8 cellular contexts compared by ENCODE assay signal in the genomic region with DNA sequence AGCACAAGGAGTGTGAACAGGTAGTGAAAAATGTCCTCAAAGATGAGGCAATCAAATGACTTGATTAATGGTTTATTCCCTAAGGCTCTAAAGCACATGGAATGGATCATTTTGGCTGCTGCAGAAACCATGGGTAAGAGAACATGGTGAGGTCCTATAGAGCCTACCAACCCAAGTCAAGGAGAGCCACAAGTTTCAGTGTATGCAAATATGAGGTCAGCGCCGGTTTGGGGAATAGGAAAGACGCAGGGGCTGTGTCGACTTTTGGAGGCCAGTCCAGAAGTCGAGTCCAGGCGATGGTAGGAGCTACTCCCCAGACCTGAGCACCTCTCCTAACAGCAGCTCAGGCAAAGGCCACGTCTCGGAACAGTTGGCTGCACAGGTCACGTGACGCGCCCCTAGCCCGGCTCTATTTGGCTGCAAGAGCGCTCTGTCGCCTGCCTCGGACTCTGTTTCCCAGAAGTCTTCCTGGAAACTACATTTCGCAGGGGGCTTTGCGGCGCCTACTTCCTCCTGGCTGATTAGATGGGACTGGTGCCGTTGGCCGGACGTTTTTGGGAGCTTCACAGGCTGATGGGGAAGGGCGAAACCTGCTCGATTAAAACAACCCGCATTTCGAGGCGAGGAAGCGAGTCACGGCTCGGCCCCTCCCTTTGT.
DNase-seq lines count a peak whose midpoint lies in the region; ATAC-seq and TF ChIP-seq lines count a peak whose summit lies in the region.

No MANE protein-coding gene starts in this region.

- H3K9ac ChIP-seq in PC-3 (ENCODE audit: low read length) (peak overlapping the region; percentile 39), fibroblast of lung (ENCODE audit: insufficient read depth, low read length) (peak overlapping the region; percentile 48)

- peak overlapping the region; percentile 81 for H3K27ac ChIP-seq in CD4-positive, CD25-positive, alpha-beta regulatory T cell (ENCODE audit: insufficient read depth, low read length, poor library complexity, severe bottlenecking)
- H3K27ac ChIP-seq in PC-3 (ENCODE audit: low read length) (no peak overlapping the region), fibroblast of lung (ENCODE audit: insufficient read depth, low read length) (peak overlapping the region; percentile 46)

- peaks cover 4% of the 10 kb centered on the region for H3K4me1 ChIP-seq in CD4-positive, CD25-positive, alpha-beta regulatory T cell (ENCODE audit: control insufficient read depth, insufficient read depth, low read length, poor library complexity, severe bottlenecking)
- peaks cover 3% of the 10 kb centered on the region; the same call in 1 of the 2 replicates for H3K4me1 ChIP-seq in PC-3 (ENCODE audit: insufficient read depth, low read length)
- no peaks in the 10 kb centered on the region for H3K4me1 ChIP-seq in fibroblast of lung (ENCODE audit: control insufficient read depth, extremely low read depth, insufficient read depth, low read length)

- H3K79me2 ChIP-seq in PC-3 (ENCODE audit: low read length) (no peaks in the 10 kb centered on the region), fibroblast of lung (ENCODE audit: control insufficient read depth, insufficient read depth, low read length) (no peaks in the 10 kb centered on the region)

- peaks cover 19% of the 10 kb centered on the region for H3K27me3 Mint-ChIP-seq in CD4-positive, CD25-positive, alpha-beta regulatory T cell
- peaks cover 3% of the 10 kb centered on the region for H3K27me3 Mint-ChIP-seq in activated T-helper 1 cell treated with anti-CD3 and anti-CD28 coated beads, Interleukin-12 subunit alpha, Interleukin-12 subunit beta, Interleukin-2, Interleukin-4 antibody, amounts not matched to agents 30 ng/mL and 10 ng/mL and 1 ng/mL, durations not matched to agents 14 hours and 24 hours and 36 hours (ENCODE audit: insufficient read depth)
- H3K27me3 Mint-ChIP-seq in naive B cell: peaks cover 3 to 13% (median 8%) of the 10 kb centered on the region in 3 donors

- intact Hi-C loops in PC-3 (cut with micrococcal nuclease): loop anchor here (1.0 kb wide), 1 partner anchor 75 kb away; no protein-coding TSS in a partner anchor
- intact Hi-C loops in activated T-helper 1 cell treated with anti-CD3 and anti-CD28 coated beads, Interleukin-12 subunit alpha, Interleukin-12 subunit beta, Interleukin-2, Interleukin-4 antibody, amounts not matched to agents 30 ng/mL and 10 ng/mL and 1 ng/mL, durations not matched to agents 14 hours and 24 hours and 36 hours (cut with micrococcal nuclease): loop anchor here (1.0 to 5.0 kb wide), 5 partner anchors 74 to 1765 kb away; a partner anchor contains a TSS

- H2AFZ ChIP-seq in PC-3 (ENCODE audit: low read length): peak overlapping the region; percentile 98
- H2AFZ ChIP-seq in fibroblast of lung (ENCODE audit: low read length): peak overlapping the region; percentile 91

- no peaks in the 10 kb centered on the region for H3F3A ChIP-seq in PC-3 (ENCODE audit: low read length, unreplicated experiment)

- CTCF ChIA-PET in PC-3 (lab: Charles Lee): interaction anchor here (0.7 kb wide), 1 partner anchor 42 kb away, joined by 3 read pairs; no protein-coding TSS in a partner anchor

- H3K36me3 Mint-ChIP-seq in CD4-positive, CD25-positive, alpha-beta regulatory T cell: no peaks in the 10 kb centered on the region
- H3K36me3 Mint-ChIP-seq in activated T-helper 1 cell treated with anti-CD3 and anti-CD28 coated beads, Interleukin-12 subunit alpha, Interleukin-12 subunit beta, Interleukin-2, Interleukin-4 antibody, amounts not matched to agents 30 ng/mL and 10 ng/mL and 1 ng/mL, durations not matched to agents 14 hours and 24 hours and 36 hours (ENCODE audit: low read depth): peaks cover 4% of the 10 kb centered on the region
- no peaks in the 10 kb centered on the region for H3K36me3 Mint-ChIP-seq in naive B cell
- H3K36me3 Mint-ChIP-seq in stimulated activated effector memory CD8-positive, alpha-beta T cell treated with anti-CD3 and anti-CD28 coated beads, Interleukin-12 subunit alpha, Interleukin-12 subunit beta, amount 100 ng/mL, for 72 hours: no peaks in the 10 kb centered on the region

- H3K4me1 Mint-ChIP-seq in CD4-positive, CD25-positive, alpha-beta regulatory T cell: peaks cover 9 to 18% (median 13%) of the 10 kb centered on the region in 4 donors
- peaks cover 9% of the 10 kb centered on the region for H3K4me1 Mint-ChIP-seq in activated T-helper 1 cell treated with anti-CD3 and anti-CD28 coated beads, Interleukin-12 subunit alpha, Interleukin-12 subunit beta, Interleukin-2, Interleukin-4 antibody, amounts not matched to agents 30 ng/mL and 10 ng/mL and 1 ng/mL, durations not matched to agents 14 hours and 24 hours and 36 hours (ENCODE audit: low read depth)
- peaks cover 17 to 24% (median 20%) of the 10 kb centered on the region in 3 donors for H3K4me1 Mint-ChIP-seq in naive B cell
- peaks cover 14% of the 10 kb centered on the region for H3K4me1 Mint-ChIP-seq in stimulated activated effector memory CD8-positive, alpha-beta T cell treated with anti-CD3 and anti-CD28 coated beads, Interleukin-12 subunit alpha, Interleukin-12 subunit beta, amount 100 ng/mL, for 72 hours

- DNase-seq in CD4-positive, CD25-positive, alpha-beta regulatory T cell: peak; percentile 60 to 90 (median 75)
- DNase-seq in GM20000 (ENCODE audit: low spot score) (peak; percentile 54), HT-29 (ENCODE audit: low spot score) (peak; percentile 73), PC-3 (no peak), fibroblast of lung (ENCODE audit: low read depth in 2 of 2) (peak; percentile 51 to 84), naive B cell (peak; percentile 73)
- peak; percentile 58 for DNase-seq in activated T-helper 1 cell treated with anti-CD3 and anti-CD28 coated beads, Interleukin-12 subunit alpha, Interleukin-12 subunit beta, Interleukin-2, Interleukin-4 antibody, amounts not matched to agents 30 ng/mL and 10 ng/mL and 1 ng/mL, durations not matched to agents 14 hours and 24 hours and 36 hours (ENCODE audit: low spot score)
- peak in 1 of 2 donors; percentile 86 for DNase-seq in stimulated activated effector memory CD8-positive, alpha-beta T cell treated with anti-CD3 and anti-CD28 coated beads, Interleukin-12 subunit alpha, Interleukin-12 subunit beta, amount 100 ng/mL, for 72 hours (ENCODE audit: low spot score in 2 of 2)

- H3K4me3 ChIP-seq in CD4-positive, CD25-positive, alpha-beta regulatory T cell (ENCODE audit: low read depth, low read length): peak overlapping the region; percentile 96
- H3K4me3 ChIP-seq in PC-3 (ENCODE audit: low read length) (peak overlapping the region; percentile 76), fibroblast of lung (replicated peaks in 1 of 4; ENCODE audit: control extremely low read depth in 1 of 4, insufficient read depth in 1 of 4, low read depth in 3 of 4, low read length in 4 of 4) (peak overlapping the region; percentile 60 to 92 (median 74))

- H3K9me3 Mint-ChIP-seq in CD4-positive, CD25-positive, alpha-beta regulatory T cell: no peaks in the 10 kb centered on the region
- H3K9me3 Mint-ChIP-seq in activated T-helper 1 cell treated with anti-CD3 and anti-CD28 coated beads, Interleukin-12 subunit alpha, Interleukin-12 subunit beta, Interleukin-2, Interleukin-4 antibody, amounts not matched to agents 30 ng/mL and 10 ng/mL and 1 ng/mL, durations not matched to agents 14 hours and 24 hours and 36 hours: no peaks in the 10 kb centered on the region
- H3K9me3 Mint-ChIP-seq in naive B cell: peaks cover 0 to 7% (median 0%) of the 10 kb centered on the region in 7 donors
- H3K9me3 Mint-ChIP-seq in stimulated activated effector memory CD8-positive, alpha-beta T cell treated with anti-CD3 and anti-CD28 coated beads, Interleukin-12 subunit alpha, Interleukin-12 subunit beta, amount 100 ng/mL, for 72 hours: no peaks in the 10 kb centered on the region

- peak overlapping the region; percentile 91 for H3K4me2 ChIP-seq in PC-3 (ENCODE audit: low read length)
- peak overlapping the region; percentile 64 for H3K4me2 ChIP-seq in fibroblast of lung (ENCODE audit: extremely low read depth, insufficient read depth, low read length)

- H3K36me3 ChIP-seq in CD4-positive, CD25-positive, alpha-beta regulatory T cell (ENCODE audit: control insufficient read depth, insufficient read depth, low read length): no peaks in the 10 kb centered on the region
- H3K36me3 ChIP-seq in PC-3 (ENCODE audit: low read depth, low read length) (no peaks in the 10 kb centered on the region), fibroblast of lung (ENCODE audit: control insufficient read depth, insufficient read depth, low read length) (no peaks in the 10 kb centered on the region)

- H4K20me1 ChIP-seq in PC-3 (ENCODE audit: low read length) (no peaks in the 10 kb centered on the region), fibroblast of lung (ENCODE audit: control insufficient read depth, extremely low read depth, insufficient read depth, low read length) (no peaks in the 10 kb centered on the region)

- TF ChIP-seq CTCF in GM20000 (IDR thresholded peaks at IDR 0.05; ENCODE audit: extremely low read depth, missing control alignments) (no peak), PC-3 (conservative IDR thresholded peaks at IDR 0.05; ENCODE audit: low read depth, low read length) (no peak), fibroblast of lung (conservative IDR thresholded peaks at IDR 0.05 in 1 of 2, IDR thresholded peaks at IDR 0.05 in 1 of 2; ENCODE audit: low read depth in 1 of 2, low read length in 2 of 2) (no peak)

- no TSS peak for BruUV-seq in PC-3 (replicated peaks; lab: Mats Ljungman, UMichigan)

- POLR2A ChIA-PET in PC-3 (lab: Charles Lee; ENCODE audit: unreplicated experiment): interaction anchor here (0.6 kb wide), 1 partner anchor 78 kb away, joined by 6 read pairs; no protein-coding TSS in a partner anchor

- H3K9me2 ChIP-seq in PC-3 (replicated peaks; ENCODE audit: low read length): no peaks in the 10 kb centered on the region

- peak; percentile 58 to 64 for ATAC-seq in CD4-positive, CD25-positive, alpha-beta regulatory T cell (ENCODE audit: low read depth in 2 of 2)
- ATAC-seq in PC-3: peak; percentile 19
- ATAC-seq in naive B cell (ENCODE audit: low read depth in 2 of 2): peak; percentile 59 to 64
- peak; percentile 63 for ATAC-seq in stimulated activated effector memory CD8-positive, alpha-beta T cell treated with anti-CD3 and anti-CD28 coated beads, Interleukin-12 subunit alpha, Interleukin-12 subunit beta, amount 100 ng/mL, for 72 hours

- H3K9me3 ChIP-seq in CD4-positive, CD25-positive, alpha-beta regulatory T cell (ENCODE audit: control insufficient read depth in 2 of 2, low read length in 2 of 2): no peaks in the 10 kb centered on the region
- H3K9me3 ChIP-seq in PC-3 (ENCODE audit: low read length): no peaks in the 10 kb centered on the region
- H3K9me3 ChIP-seq in fibroblast of lung (ENCODE audit: control insufficient read depth, insufficient read depth, low read depth, low read length): no peaks in the 10 kb centered on the region

- no peaks in the 10 kb centered on the region for H3K27me3 ChIP-seq in CD4-positive, CD25-positive, alpha-beta regulatory T cell (ENCODE audit: control insufficient read depth, insufficient read depth, low read length)
- H3K27me3 ChIP-seq in PC-3 (ENCODE audit: low read length) (peaks cover 11% of the 10 kb centered on the region; the same call in 1 of the 2 replicates), fibroblast of lung (ENCODE audit: control insufficient read depth, insufficient read depth, low read length) (no peaks in the 10 kb centered on the region)

- peak overlapping the region; percentile 89 to 100 (median 91) for H3K27ac Mint-ChIP-seq in CD4-positive, CD25-positive, alpha-beta regulatory T cell
- peak overlapping the region; percentile 94 for H3K27ac Mint-ChIP-seq in activated T-helper 1 cell treated with anti-CD3 and anti-CD28 coated beads, Interleukin-12 subunit alpha, Interleukin-12 subunit beta, Interleukin-2, Interleukin-4 antibody, amounts not matched to agents 30 ng/mL and 10 ng/mL and 1 ng/mL, durations not matched to agents 14 hours and 24 hours and 36 hours
- peak overlapping the region; percentile 93 to 98 (median 95) for H3K27ac Mint-ChIP-seq in naive B cell
- H3K27ac Mint-ChIP-seq in stimulated activated effector memory CD8-positive, alpha-beta T cell treated with anti-CD3 and anti-CD28 coated beads, Interleukin-12 subunit alpha, Interleukin-12 subunit beta, amount 100 ng/mL, for 72 hours: peak overlapping the region; percentile 95

- H3K4me3 Mint-ChIP-seq in CD4-positive, CD25-positive, alpha-beta regulatory T cell: peak overlapping the region; percentile 88 to 95 (median 92)
- peak overlapping the region; percentile 93 for H3K4me3 Mint-ChIP-seq in activated T-helper 1 cell treated with anti-CD3 and anti-CD28 coated beads, Interleukin-12 subunit alpha, Interleukin-12 subunit beta, Interleukin-2, Interleukin-4 antibody, amounts not matched to agents 30 ng/mL and 10 ng/mL and 1 ng/mL, durations not matched to agents 14 hours and 24 hours and 36 hours
- peak overlapping the region; percentile 90 to 98 (median 96) for H3K4me3 Mint-ChIP-seq in naive B cell
- peak overlapping the region; percentile 86 for H3K4me3 Mint-ChIP-seq in stimulated activated effector memory CD8-positive, alpha-beta T cell treated with anti-CD3 and anti-CD28 coated beads, Interleukin-12 subunit alpha, Interleukin-12 subunit beta, amount 100 ng/mL, for 72 hours
